1 cellular context compared by ENCODE assay signal in the genomic region with DNA sequence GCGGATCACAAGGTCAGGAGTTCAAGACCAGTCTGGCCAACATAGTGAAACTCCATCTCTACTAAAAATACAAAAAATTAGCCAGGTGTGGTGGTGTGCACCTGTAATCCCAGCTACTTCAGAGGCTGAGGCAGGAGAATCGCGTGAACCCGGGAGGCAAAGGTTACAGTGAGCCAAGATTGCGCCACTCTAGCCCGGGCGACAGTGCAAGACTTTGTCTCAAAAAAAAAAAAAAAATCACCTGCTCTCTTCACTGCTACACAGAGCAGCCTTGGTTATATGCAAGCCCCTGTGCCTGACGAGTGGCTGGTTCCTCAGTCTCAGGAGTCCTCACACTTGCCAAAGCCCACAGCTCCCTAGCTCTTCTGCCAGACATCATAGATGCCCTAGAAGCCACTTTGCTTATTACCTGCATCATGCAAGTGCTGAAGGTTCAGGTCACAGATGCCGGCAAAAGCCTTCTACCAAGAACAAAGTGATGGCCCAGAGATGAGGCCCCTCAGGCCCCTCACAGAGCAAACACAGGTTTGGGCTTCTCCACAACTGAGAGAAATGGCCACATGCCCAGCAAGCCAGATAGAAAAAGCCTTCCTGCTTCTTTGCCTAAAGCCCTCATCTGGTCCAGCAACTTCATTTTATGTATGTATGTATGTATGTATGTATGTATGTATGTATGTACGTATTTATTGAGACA.
A peak's percentile ranks its signal among the peaks of the same experiment; 100 is the strongest.
TF ChIP-seq lines count a peak whose summit lies in the region.

No MANE protein-coding gene starts in this region.

TF ChIP-seq in HepG2, 621 proteins besides CTCF, POLR2A, EP300 and RAD21 (continued from another document and continues in another):
- TF ChIP-seq E2F5 (CRISPR knock-in tag; conservative IDR thresholded peaks at IDR 0.05) (no peak), MBNL3 (CRISPR knock-in tag; conservative IDR thresholded peaks at IDR 0.05) (no peak), AHDC1 (CRISPR knock-in tag; IDR thresholded peaks at IDR 0.05; ENCODE audit: borderline replicate concordance) (peak; percentile 47; the same call in 1 of the 2 replicates), FOXA3 (CRISPR knock-in tag; IDR thresholded peaks at IDR 0.05) (no peak), ZNF501 (CRISPR knock-in tag; IDR thresholded peaks at IDR 0.05) (no peak), HIVEP1 (CRISPR knock-in tag; IDR thresholded peaks at IDR 0.05) (no peak), KDM1A (CRISPR knock-in tag; IDR thresholded peaks at IDR 0.05) (peak; percentile 58; the same call in 1 of the 2 replicates), HOXA7 (CRISPR knock-in tag; IDR thresholded peaks at IDR 0.05) (no peak), ARHGAP35 (CRISPR knock-in tag; IDR thresholded peaks at IDR 0.05; ENCODE audit: borderline replicate concordance) (no peak), GPBP1L1 (CRISPR knock-in tag; IDR thresholded peaks at IDR 0.05) (no peak), KDM3A (CRISPR knock-in tag; IDR thresholded peaks at IDR 0.05; ENCODE audit: low read depth) (no peak), ZNF577 (CRISPR knock-in tag; IDR thresholded peaks at IDR 0.05; ENCODE audit: borderline replicate concordance, low read depth) (no peak), ZNF382 (CRISPR knock-in tag; IDR thresholded peaks at IDR 0.05; ENCODE audit: borderline replicate concordance) (no peak), RORA (CRISPR knock-in tag; IDR thresholded peaks at IDR 0.05) (no peak), ZBTB7A (CRISPR knock-in tag; IDR thresholded peaks at IDR 0.05) (no peak), ZC3H13 (CRISPR knock-in tag; IDR thresholded peaks at IDR 0.05) (no peak), NFYC (CRISPR knock-in tag; IDR thresholded peaks at IDR 0.05) (no peak), GLMP (CRISPR knock-in tag; IDR thresholded peaks at IDR 0.05; ENCODE audit: borderline replicate concordance) (no peak), NFIC (IDR thresholded peaks at IDR 0.05; ENCODE audit: low read length) (no peak), ZNF550 (CRISPR knock-in tag; IDR thresholded peaks at IDR 0.05; ENCODE audit: borderline replicate concordance) (no peak), MEIS2 (CRISPR knock-in tag; IDR thresholded peaks at IDR 0.05) (no peak), KAT8 (CRISPR knock-in tag; IDR thresholded peaks at IDR 0.05) (0 out of 2 replicates have a peak, but pooled peaks have one; percentile 26), NFE2L2 (IDR thresholded peaks at IDR 0.05; ENCODE audit: low read length) (no peak), SSRP1 (CRISPR knock-in tag; IDR thresholded peaks at IDR 0.05) (no peak), CBX2 (IDR thresholded peaks at IDR 0.05; ENCODE audit: low read depth, low read length) (no peak), CBX2 (CRISPR knock-in tag; IDR thresholded peaks at IDR 0.05; ENCODE audit: low read depth) (no peak), SP5 (CRISPR knock-in tag; IDR thresholded peaks at IDR 0.05; ENCODE audit: borderline replicate concordance, low read depth) (no peak), NFKB2 (CRISPR knock-in tag; IDR thresholded peaks at IDR 0.05; ENCODE audit: borderline replicate concordance) (no peak), ZNF83 (CRISPR knock-in tag; IDR thresholded peaks at IDR 0.05; ENCODE audit: borderline replicate concordance) (no peak), FOXJ3 (CRISPR knock-in tag; IDR thresholded peaks at IDR 0.05; ENCODE audit: borderline replicate concordance) (no peak), NR1H2 (CRISPR knock-in tag; IDR thresholded peaks at IDR 0.05; ENCODE audit: borderline replicate concordance, low read depth) (no peak), NR3C1 (CRISPR knock-in tag; IDR thresholded peaks at IDR 0.05) (no peak), ZNF703 (CRISPR knock-in tag; IDR thresholded peaks at IDR 0.05; ENCODE audit: borderline replicate concordance) (0 out of 2 replicates have a peak, but pooled peaks have one; percentile 13), ZNF503 (CRISPR knock-in tag; IDR thresholded peaks at IDR 0.05) (no peak), GTF2F1 (IDR thresholded peaks at IDR 0.05; ENCODE audit: low read length) (no peak), ZMYM2 (CRISPR knock-in tag; IDR thresholded peaks at IDR 0.05) (peak; percentile 84), ZEB1 (IDR thresholded peaks at IDR 0.05; ENCODE audit: insufficient replicate concordance, low read depth) (peak; percentile 62)
- TF ChIP-seq, protein P1, sequence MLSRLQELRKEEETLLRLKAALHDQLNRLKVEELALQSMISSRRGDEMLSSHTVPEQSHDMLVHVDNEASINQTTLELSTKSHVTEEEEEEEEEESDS (CRISPR knock-in tag; IDR thresholded peaks at IDR 0.05; ENCODE audit: borderline replicate concordance): no peak
- TF ChIP-seq, protein P2, sequence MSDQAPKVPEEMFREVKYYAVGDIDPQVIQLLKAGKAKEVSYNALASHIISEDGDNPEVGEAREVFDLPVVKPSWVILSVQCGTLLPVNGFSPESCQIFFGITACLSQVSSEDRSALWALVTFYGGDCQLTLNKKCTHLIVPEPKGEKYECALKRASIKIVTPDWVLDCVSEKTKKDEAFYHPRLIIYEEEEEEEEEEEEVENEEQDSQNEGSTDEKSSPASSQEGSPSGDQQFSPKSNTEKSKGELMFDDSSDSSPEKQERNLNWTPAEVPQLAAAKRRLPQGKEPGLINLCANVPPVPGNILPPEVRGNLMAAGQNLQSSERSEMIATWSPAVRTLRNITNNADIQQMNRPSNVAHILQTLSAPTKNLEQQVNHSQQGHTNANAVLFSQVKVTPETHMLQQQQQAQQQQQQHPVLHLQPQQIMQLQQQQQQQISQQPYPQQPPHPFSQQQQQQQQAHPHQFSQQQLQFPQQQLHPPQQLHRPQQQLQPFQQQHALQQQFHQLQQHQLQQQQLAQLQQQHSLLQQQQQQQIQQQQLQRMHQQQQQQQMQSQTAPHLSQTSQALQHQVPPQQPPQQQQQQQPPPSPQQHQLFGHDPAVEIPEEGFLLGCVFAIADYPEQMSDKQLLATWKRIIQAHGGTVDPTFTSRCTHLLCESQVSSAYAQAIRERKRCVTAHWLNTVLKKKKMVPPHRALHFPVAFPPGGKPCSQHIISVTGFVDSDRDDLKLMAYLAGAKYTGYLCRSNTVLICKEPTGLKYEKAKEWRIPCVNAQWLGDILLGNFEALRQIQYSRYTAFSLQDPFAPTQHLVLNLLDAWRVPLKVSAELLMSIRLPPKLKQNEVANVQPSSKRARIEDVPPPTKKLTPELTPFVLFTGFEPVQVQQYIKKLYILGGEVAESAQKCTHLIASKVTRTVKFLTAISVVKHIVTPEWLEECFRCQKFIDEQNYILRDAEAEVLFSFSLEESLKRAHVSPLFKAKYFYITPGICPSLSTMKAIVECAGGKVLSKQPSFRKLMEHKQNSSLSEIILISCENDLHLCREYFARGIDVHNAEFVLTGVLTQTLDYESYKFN (CRISPR knock-in tag; conservative IDR thresholded peaks at IDR 0.05): peak; percentile 24
- TF ChIP-seq, protein P3, sequence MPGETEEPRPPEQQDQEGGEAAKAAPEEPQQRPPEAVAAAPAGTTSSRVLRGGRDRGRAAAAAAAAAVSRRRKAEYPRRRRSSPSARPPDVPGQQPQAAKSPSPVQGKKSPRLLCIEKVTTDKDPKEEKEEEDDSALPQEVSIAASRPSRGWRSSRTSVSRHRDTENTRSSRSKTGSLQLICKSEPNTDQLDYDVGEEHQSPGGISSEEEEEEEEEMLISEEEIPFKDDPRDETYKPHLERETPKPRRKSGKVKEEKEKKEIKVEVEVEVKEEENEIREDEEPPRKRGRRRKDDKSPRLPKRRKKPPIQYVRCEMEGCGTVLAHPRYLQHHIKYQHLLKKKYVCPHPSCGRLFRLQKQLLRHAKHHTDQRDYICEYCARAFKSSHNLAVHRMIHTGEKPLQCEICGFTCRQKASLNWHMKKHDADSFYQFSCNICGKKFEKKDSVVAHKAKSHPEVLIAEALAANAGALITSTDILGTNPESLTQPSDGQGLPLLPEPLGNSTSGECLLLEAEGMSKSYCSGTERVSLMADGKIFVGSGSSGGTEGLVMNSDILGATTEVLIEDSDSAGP (CRISPR knock-in tag; IDR thresholded peaks at IDR 0.05; ENCODE audit: borderline replicate concordance): no peak; the same call in 1 of the 2 replicates
- TF ChIP-seq, protein P4, sequence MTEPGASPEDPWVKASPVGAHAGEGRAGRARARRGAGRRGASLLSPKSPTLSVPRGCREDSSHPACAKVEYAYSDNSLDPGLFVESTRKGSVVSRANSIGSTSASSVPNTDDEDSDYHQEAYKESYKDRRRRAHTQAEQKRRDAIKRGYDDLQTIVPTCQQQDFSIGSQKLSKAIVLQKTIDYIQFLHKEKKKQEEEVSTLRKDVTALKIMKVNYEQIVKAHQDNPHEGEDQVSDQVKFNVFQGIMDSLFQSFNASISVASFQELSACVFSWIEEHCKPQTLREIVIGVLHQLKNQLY (CRISPR knock-in tag; IDR thresholded peaks at IDR 0.05): no peak
- TF ChIP-seq, protein P5, sequence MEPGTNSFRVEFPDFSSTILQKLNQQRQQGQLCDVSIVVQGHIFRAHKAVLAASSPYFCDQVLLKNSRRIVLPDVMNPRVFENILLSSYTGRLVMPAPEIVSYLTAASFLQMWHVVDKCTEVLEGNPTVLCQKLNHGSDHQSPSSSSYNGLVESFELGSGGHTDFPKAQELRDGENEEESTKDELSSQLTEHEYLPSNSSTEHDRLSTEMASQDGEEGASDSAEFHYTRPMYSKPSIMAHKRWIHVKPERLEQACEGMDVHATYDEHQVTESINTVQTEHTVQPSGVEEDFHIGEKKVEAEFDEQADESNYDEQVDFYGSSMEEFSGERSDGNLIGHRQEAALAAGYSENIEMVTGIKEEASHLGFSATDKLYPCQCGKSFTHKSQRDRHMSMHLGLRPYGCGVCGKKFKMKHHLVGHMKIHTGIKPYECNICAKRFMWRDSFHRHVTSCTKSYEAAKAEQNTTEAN (CRISPR knock-in tag; conservative IDR thresholded peaks at IDR 0.05): 0 out of 2 replicates have a peak, but pooled peaks have one; percentile 35
